11 cellular contexts compared by ENCODE assay signal in the genomic region with DNA sequence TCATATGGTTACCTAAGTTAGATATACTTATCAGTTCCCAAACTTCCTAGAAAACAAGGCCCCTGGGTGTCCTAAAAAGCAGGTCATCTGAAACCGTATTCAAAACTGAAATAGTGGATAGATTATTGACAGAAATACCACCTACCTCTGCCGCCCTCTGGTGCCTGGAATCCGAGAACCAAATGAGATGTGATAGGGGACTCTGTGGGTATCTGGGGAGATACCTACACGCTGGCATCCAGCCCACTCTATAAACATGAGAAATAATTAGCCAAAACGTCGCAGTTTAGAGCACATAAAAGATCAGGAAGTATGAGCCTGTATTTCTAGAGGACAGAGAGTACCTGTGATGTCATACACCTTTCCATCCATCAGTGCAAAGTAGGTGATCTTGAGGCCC. TPM values are rescaled to one million over a fixed set of nuclear protein-coding genes. Genes with fewer than 3 reads are reported as not detected.
DNase-seq lines count a peak whose midpoint lies in the region; ATAC-seq and TF ChIP-seq lines count a peak whose summit lies in the region.
"Had no signal": no experiment of that assay in that cellular context is flagged by ENCODE, and none has a peak within 500 bp of the region (broad histone marks: within the 10 kb centered on the region; RNA-seq: fewer than 3 reads in every experiment).

No MANE protein-coding gene starts in this region.

- DNase-seq in AG04450 (ENCODE audit: low read depth, low spot score) (no peak), ELR (ENCODE audit: low read depth) (peak; percentile 32), T-helper 17 cell (no peak), foreskin fibroblast (peak in 1 of 2 donors; percentile 55), activated gamma-delta T cell treated with Interleukin-2 at 50 U/mL for 16 hours (no peak), nucleus accumbens (lab: John Stamatoyannopoulos, UW) (no peak), C1 segment of cervical spinal cord (lab: John Stamatoyannopoulos, UW) (no peak)
- DNase-seq in stimulated activated CD4-positive, alpha-beta T cell treated with anti-CD3 and anti-CD28 coated beads, Interleukin-4, amount 100 ng/mL, for 24 hours = no peak
- DNase-seq: foreskin melanocyte; naive thymus-derived CD8-positive, alpha-beta T cell had no signal

- peak overlapping the region; percentile 68 for H3K27ac Mint-ChIP-seq in T-helper 17 cell
- H3K27ac Mint-ChIP-seq: activated T-helper 1 cell treated with anti-CD3 and anti-CD28 coated beads, Interleukin-12 subunit alpha, Interleukin-12 subunit beta, Interleukin-2, Interleukin-4 antibody, amounts not matched to agents 30 ng/mL and 10 ng/mL and 1 ng/mL, durations not matched to agents 14 hours and 24 hours and 36 hours had no signal

- CTCF ChIA-PET in AG04450 (lab: Charles Lee) = interaction anchor here (0.7 to 1.8 kb wide), 2 partner anchors 84 to 104 kb away, joined by 4 read pairs; no protein-coding TSS in a partner anchor

- no peak overlapping the region for H3K4me3 Mint-ChIP-seq in T-helper 17 cell
- H3K4me3 Mint-ChIP-seq: activated T-helper 1 cell treated with anti-CD3 and anti-CD28 coated beads, Interleukin-12 subunit alpha, Interleukin-12 subunit beta, Interleukin-2, Interleukin-4 antibody, amounts not matched to agents 30 ng/mL and 10 ng/mL and 1 ng/mL, durations not matched to agents 14 hours and 24 hours and 36 hours had no signal

- TF ChIP-seq CTCF in AG04450 (IDR thresholded peaks at IDR 0.05; ENCODE audit: low read depth, low read length) (peak; percentile 43), foreskin fibroblast (IDR thresholded peaks at IDR 0.05; ENCODE audit: low read depth, low read length) (peak; percentile 22)

- POLR2A ChIA-PET in AG04450 (lab: Yijun Ruan, JAX) = no interaction called here

- H3K4me3 ChIP-seq in AG04450 (ENCODE audit: low read depth, low read length) (no peak overlapping the region), foreskin fibroblast (ENCODE audit: low read depth in 1 of 2, low read length in 2 of 2) (no peak overlapping the region)

- H3K27me3 ChIP-seq in AG04450 (ENCODE audit: control insufficient read depth, insufficient read depth, low read length) = no peaks in the 10 kb centered on the region

- H3K27me3 Mint-ChIP-seq in T-helper 17 cell = no peaks in the 10 kb centered on the region
- H3K27me3 Mint-ChIP-seq: naive thymus-derived CD8-positive, alpha-beta T cell had no signal

- peaks cover 16% of the 10 kb centered on the region for H3K4me1 Mint-ChIP-seq in T-helper 17 cell

- H3K9me3 ChIP-seq in AG04450 (ENCODE audit: control insufficient read depth, insufficient read depth, low read length) = no peaks in the 10 kb centered on the region
- no peaks in the 10 kb centered on the region for H3K9me3 ChIP-seq in T-helper 17 cell (ENCODE audit: control insufficient read depth, low read length, poor library complexity, severe bottlenecking)

- ATAC-seq in T-helper 17 cell = no peak
- ATAC-seq: naive thymus-derived CD8-positive, alpha-beta T cell had no signal

- peaks cover 2% of the 10 kb centered on the region for H3K36me3 Mint-ChIP-seq in T-helper 17 cell (ENCODE audit: low read depth)

- H3K27ac ChIP-seq in AG04450 (ENCODE audit: low read depth, low read length) = no peak overlapping the region

RNA-seq across cellular contexts. Expression of a gene that starts 4.4 kb away (rescaled TPM):
- polyA plus RNA-seq in AG04450 (2011; rRNA removed) = 40.9 and 49.3 TPM in 2 replicates
- 50.3 and 57.7 TPM in 2 replicates for polyA minus RNA-seq in AG04450 (2011; rRNA and poly(A)+ RNA removed)
- 10 to 100 TPM; 16.3 to 20.5 TPM for total RNA-seq in T-helper 17 cell

RNA-seq across cellular contexts. Expression of a gene that starts 4.7 kb away (rescaled TPM):
- 129 and 178 TPM in 2 replicates for polyA plus RNA-seq in AG04450 (2011; rRNA removed)
- 19.0 and 29.3 TPM in 2 replicates for polyA minus RNA-seq in AG04450 (2011; rRNA and poly(A)+ RNA removed)
- 10 to 100 TPM; 37.3 to 38.5 TPM for total RNA-seq in T-helper 17 cell

RNA-seq across cellular contexts. Expression of a gene that starts 7.2 kb away (rescaled TPM):
- 10.9 and 15.0 TPM in 2 replicates for polyA plus RNA-seq in AG04450 (2011; rRNA removed)
- 12.3 and 16.6 TPM in 2 replicates for polyA minus RNA-seq in AG04450 (2011; rRNA and poly(A)+ RNA removed)
- total RNA-seq in T-helper 17 cell = 10 to 100 TPM; 15.2 to 20.5 TPM

RNA-seq across cellular contexts. Expression of a gene that starts 20.5 kb away (rescaled TPM):
- polyA plus RNA-seq in AG04450 (2011; rRNA removed) = 43.8 and 46.3 TPM in 2 replicates
- polyA minus RNA-seq in AG04450 (2011; rRNA and poly(A)+ RNA removed) = 14.9 and 22.3 TPM in 2 replicates
- not detected for total RNA-seq in T-helper 17 cell
- total RNA-seq: activated T-helper 1 cell treated with anti-CD3 and anti-CD28 coated beads, Interleukin-12 subunit alpha, Interleukin-12 subunit beta, Interleukin-2, Interleukin-4 antibody, amounts not matched to agents 30 ng/mL and 10 ng/mL and 1 ng/mL, durations not matched to agents 14 hours and 24 hours and 36 hours had no signal
- polyA plus RNA-seq: naive thymus-derived CD8-positive, alpha-beta T cell had no signal
